In the genomic region with DNA sequence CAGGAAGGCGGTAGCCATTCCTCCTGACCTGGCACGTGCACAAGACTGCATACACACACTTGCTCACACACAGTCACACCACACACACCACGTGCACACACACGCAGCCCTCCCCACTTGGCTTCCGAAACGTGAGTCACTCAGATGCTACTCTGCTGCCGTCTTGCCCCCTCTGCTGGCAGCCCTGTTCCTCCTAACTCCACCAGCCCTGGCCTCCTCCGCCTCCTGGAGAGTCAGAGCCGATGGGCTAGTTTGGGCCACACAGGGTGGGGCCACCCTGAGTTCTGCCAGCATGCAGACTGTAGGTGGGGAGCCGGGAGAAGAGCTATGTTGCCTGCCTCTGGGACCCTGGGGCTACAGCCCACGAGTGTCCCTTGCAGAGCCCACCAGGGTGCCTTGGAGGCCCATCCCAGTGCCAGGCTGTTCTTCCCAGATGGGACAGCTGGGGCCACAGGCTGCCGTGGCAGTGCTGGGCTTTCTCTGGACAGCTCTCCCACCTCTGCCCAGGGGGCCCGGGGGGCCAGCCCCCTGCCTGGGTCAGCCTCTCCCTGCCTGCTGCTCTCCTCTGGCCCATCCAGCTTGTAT, we compare ENCODE assay signal across 8 cellular contexts. TPM values are rescaled to one million over a fixed set of nuclear protein-coding genes. Genes with fewer than 3 reads are reported as not detected.
DNase-seq lines count a peak whose midpoint lies in the region; ATAC-seq and TF ChIP-seq lines count a peak whose summit lies in the region.

No MANE protein-coding gene starts in this region.

- no peaks in the 10 kb centered on the region for H3K27me3 ChIP-seq in Panc1 (ENCODE audit: control insufficient read depth, insufficient read depth, low read length)

- DNase-seq in NCI-H2196 (lab: John Stamatoyannopoulos, UW; ENCODE audit: unreplicated experiment), result peak; percentile 36
- no peak for DNase-seq in NCI-H2196 treated with DMSO at 0.1 percent for 48 hours (lab: John Stamatoyannopoulos, UW; ENCODE audit: unreplicated experiment)
- peak; percentile 12 for DNase-seq in Panc1 (ENCODE audit: low read depth, low spot score)
- DNase-seq in anterior cingulate cortex (lab: John Stamatoyannopoulos, UW), result peak in 47 of 58 donors; percentile 2 to 80 (median 30)
- peak; percentile 94 for DNase-seq in iris pigment epithelial cell (ENCODE audit: low read depth)
- peak; percentile 24 for DNase-seq in stimulated activated CD8-positive, alpha-beta memory T cell treated with anti-CD3 and anti-CD28 coated beads, Interleukin-7, amount 100 ng/mL, for 24 hours (ENCODE audit: low read depth)
- DNase-seq in GDM1 (lab: John Stamatoyannopoulos, UW), result no peak

- POLR2A ChIA-PET in Panc1 (lab: Charles Lee), result no interaction called here

- peak; percentile 75 for TF ChIP-seq CTCF in Panc1 (IDR thresholded peaks at IDR 0.05)

- peak; percentile 84 for ATAC-seq in Panc1
- ATAC-seq in GM21576 (IDR thresholded peaks at IDR 0.05; ENCODE audit: unreplicated experiment), result no peak

- H3K36me3 ChIP-seq in Panc1 (ENCODE audit: control insufficient read depth, insufficient read depth, low read length), result no peaks in the 10 kb centered on the region; the same call in 1 of the 2 replicates

- intact Hi-C loops in Panc1 (cut with micrococcal nuclease; ENCODE audit: unreplicated experiment), result no loop called here

- H3K4me1 ChIP-seq in Panc1 (ENCODE audit: control insufficient read depth, insufficient read depth, low read length), result no peaks in the 10 kb centered on the region

- CTCF ChIA-PET in Panc1 (lab: Charles Lee), result no interaction called here

- BruUV-seq in Panc1 (replicated peaks; lab: Mats Ljungman, UMichigan), result no TSS peak

- no peaks in the 10 kb centered on the region for H3K9me3 ChIP-seq in Panc1 (ENCODE audit: control insufficient read depth, insufficient read depth, low read depth, low read length)

- H3K4me3 ChIP-seq in Panc1 (ENCODE audit: low read depth in 2 of 2, low read length in 2 of 2), result no peak overlapping the region

- no peak overlapping the region for H3K27ac ChIP-seq in Panc1 (ENCODE audit: low read length)

- in situ Hi-C loops in Panc1 (cut with HindIII; ENCODE audit: low pct_unique_long_range_greater_than_20kb, low sequenced_read_pairs), result no loop called here

RNA-seq across cellular contexts. Expression of a gene that starts 12.1 kb away (rescaled TPM):
- total RNA-seq in Panc1 (2021; ENCODE audit: unreplicated experiment), result 102 TPM
- polyA plus RNA-seq in Panc1 (2012; ENCODE audit: insufficient read length), result 114 TPM

RNA-seq across cellular contexts. Expression of a gene that starts 19.5 kb away (rescaled TPM):
- 379 TPM for total RNA-seq in Panc1 (2021; ENCODE audit: unreplicated experiment)
- polyA plus RNA-seq in Panc1 (2012; ENCODE audit: insufficient read length), result 631 TPM

RNA-seq across cellular contexts. Expression of a gene that starts 28.3 kb away (rescaled TPM):
- total RNA-seq in Panc1 (2021; ENCODE audit: unreplicated experiment), result 29.2 TPM
- 33.3 TPM for polyA plus RNA-seq in Panc1 (2012; ENCODE audit: insufficient read length)

Comparison
In these comparisons a context has a peak if more than half of its experiments do, and no peak if none do; other contexts are left out.
1. DNase-seq: peak in NCI-H2196 (single experiment), Panc1 (single experiment), anterior cingulate cortex (47 of 58), iris pigment epithelial cell (single experiment) and stimulated activated CD8-positive, alpha-beta memory T cell treated with anti-CD3 and anti-CD28 coated beads, Interleukin-7, amount 100 ng/mL, for 24 hours (single experiment); none in NCI-H2196 treated with DMSO at 0.1 percent for 48 hours (single experiment) and GDM1 (single experiment).